8 cellular contexts compared by ENCODE assay signal in the genomic region with DNA sequence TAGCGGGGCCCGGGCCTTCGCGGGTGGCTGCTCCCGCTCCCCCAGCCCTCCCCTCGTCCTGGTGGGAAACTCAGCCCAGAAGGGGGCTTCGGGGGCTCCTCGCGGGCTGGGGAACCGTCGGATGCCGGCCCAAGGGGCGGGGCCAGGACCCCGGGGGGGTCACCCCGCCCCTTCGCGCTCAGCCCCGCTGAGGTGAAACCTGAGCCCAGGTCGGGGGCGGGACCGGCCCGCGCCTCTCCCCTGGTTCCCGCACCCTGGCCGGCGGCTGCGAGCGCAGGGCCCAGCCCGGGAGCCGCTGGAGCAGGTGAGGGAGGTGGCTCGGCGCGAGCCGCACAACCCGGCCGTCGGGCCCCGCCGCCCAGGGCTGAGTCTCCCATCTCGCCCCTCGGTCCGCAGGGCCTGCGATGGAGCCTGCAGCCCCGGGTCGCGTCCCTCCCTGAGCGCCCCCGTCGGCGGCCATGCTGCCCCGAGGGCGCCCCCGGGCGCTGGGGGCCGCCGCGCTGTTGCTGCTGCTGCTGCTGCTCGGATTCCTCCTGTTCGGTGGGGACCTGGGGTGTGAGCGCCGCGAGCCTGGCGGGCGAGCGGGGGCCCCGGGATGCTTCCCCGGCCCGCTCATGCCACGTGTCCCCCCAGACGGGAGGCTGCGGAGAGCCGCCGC. TPM values are rescaled to one million over a fixed set of nuclear protein-coding genes. Genes with fewer than 3 reads are reported as not detected.
DNase-seq lines count a peak whose midpoint lies in the region; ATAC-seq, FAIRE-seq and TF ChIP-seq lines count a peak whose summit lies in the region.

A gene (plus strand): TSS at position 232 of the 658 bp plus-strand sequence. CDS start 227 bp downstream, at position 459.

- no peak for TF ChIP-seq EP300 in A549 (IDR thresholded peaks at IDR 0.05)

- H3K4me2 ChIP-seq in A549, result peak within 1 kb of the TSS; percentile 91
- peak within 1 kb of the TSS; percentile 29 for H3K4me2 ChIP-seq in skeletal muscle satellite cell (ENCODE audit: low read length)

- H3K27me3 ChIP-seq in WERI-Rb-1 (ENCODE audit: insufficient read depth, low read depth, severe bottlenecking) (no peaks in the 10 kb centered on the region), right atrium auricular region (peaks cover 5 to 13% of the 10 kb centered on the region in 2 donors), skeletal muscle satellite cell (ENCODE audit: control insufficient read depth, insufficient read depth, low read length) (peaks cover 26% of the 10 kb centered on the region)

- no peak for FAIRE-seq in A549 (lab: Jason Lieb, UNC)

- TF ChIP-seq RAD21 in A549 (conservative IDR thresholded peaks at IDR 0.05 in 1 of 2, IDR thresholded peaks at IDR 0.05 in 1 of 2), result no peak

- POLR2A ChIA-PET in A549 (lab: Yijun Ruan, JAX), result no interaction called here
- POLR2A ChIA-PET in HEK293 (lab: Yijun Ruan, JAX), result no interaction called here

- H3K4me1 ChIP-seq in A549 (peaks cover 4% of the 10 kb centered on the region; the same call in 2 of the 3 replicates), HEK293 (ENCODE audit: control insufficient read depth, insufficient read depth, low read length) (no peaks in the 10 kb centered on the region), right atrium auricular region (peaks cover 0 to 30% of the 10 kb centered on the region in 2 donors), skeletal muscle satellite cell (ENCODE audit: control insufficient read depth, insufficient read depth, low read length) (peaks cover 2% of the 10 kb centered on the region)

- ATAC-seq in A549 (no peak; a peak in 1 of 6 replicates), GM19452 (IDR thresholded peaks at IDR 0.05; ENCODE audit: unreplicated experiment) (no peak), GM19351 (IDR thresholded peaks at IDR 0.05; ENCODE audit: unreplicated experiment) (no peak)

- CTCF ChIA-PET in A549 (lab: Yijun Ruan, JAX) (interaction anchor here (1.0 to 1.9 kb wide), 4 partner anchors 8 to 150 kb away, joined by 3 to 9 read pairs (median 4); no protein-coding TSS in a partner anchor), HEK293 (lab: Yijun Ruan, JAX) (no interaction called here)

- no CpG with 5 or more reads among the region's 73 CpGs for WGBS in A549 (ENCODE audit: missing lambda C conversion rate)

- no peak within 1 kb of the TSS for H3K9ac ChIP-seq in skeletal muscle satellite cell (ENCODE audit: low read depth, low read length)

- H3K4me3 ChIP-seq in A549, result peak within 1 kb of the TSS; percentile 55
- H3K4me3 ChIP-seq in HEK293 (ENCODE audit: low read depth, low read length), result peak within 1 kb of the TSS; percentile 34
- peak within 1 kb of the TSS; percentile 64 for H3K4me3 ChIP-seq in WERI-Rb-1 (ENCODE audit: low read depth, low read length)
- peak within 1 kb of the TSS; percentile 37 to 42 for H3K4me3 ChIP-seq in right atrium auricular region
- no peak within 1 kb of the TSS for H3K4me3 ChIP-seq in skeletal muscle satellite cell (ENCODE audit: low read length)

- DNase-seq in A549 (ENCODE audit: low read depth in 1 of 2, low spot score in 1 of 2) (peak in 1 of 2 experiments; percentile 48), WERI-Rb-1 (peak; percentile 76), right atrium auricular region (ENCODE audit: low spot score) (no peak), OCI-M1 (lab: John Stamatoyannopoulos, UW) (no peak)

- H3K9me3 ChIP-seq in A549, result no peaks in the 10 kb centered on the region
- no peaks in the 10 kb centered on the region for H3K9me3 ChIP-seq in HEK293 (ENCODE audit: control insufficient read depth, insufficient read depth, low read depth, low read length)
- no peaks in the 10 kb centered on the region for H3K9me3 ChIP-seq in WERI-Rb-1 (ENCODE audit: severe bottlenecking)
- no peaks in the 10 kb centered on the region for H3K9me3 ChIP-seq in right atrium auricular region
- H3K9me3 ChIP-seq in skeletal muscle satellite cell (replicated peaks; ENCODE audit: low read length), result no peaks in the 10 kb centered on the region

- no peak for TF ChIP-seq POLR2A in A549 (IDR thresholded peaks at IDR 0.05; ENCODE audit: low read length)

- peaks cover 0 to 2% of the 10 kb centered on the region in 2 experiments; a peak in 1 of 3 replicates for H3K36me3 ChIP-seq in HEK293 (ENCODE audit: control insufficient read depth in 2 of 2, insufficient read depth in 1 of 2, low read length in 2 of 2)
- H3K36me3 ChIP-seq in WERI-Rb-1, result peaks cover 3% of the 10 kb centered on the region; the same call in 1 of the 2 replicates
- no peaks in the 10 kb centered on the region for H3K36me3 ChIP-seq in right atrium auricular region
- no peaks in the 10 kb centered on the region for H3K36me3 ChIP-seq in skeletal muscle satellite cell (ENCODE audit: insufficient read depth, low read length)

- TF ChIP-seq CTCF in A549 (IDR thresholded peaks at IDR 0.05) (no peak), HEK293 (tag by site-specific recombination; IDR thresholded peaks at IDR 0.05) (no peak), WERI-Rb-1 (IDR thresholded peaks at IDR 0.05; ENCODE audit: low read depth, low read length) (no peak), right atrium auricular region (IDR thresholded peaks at IDR 0.05) (no peak)

- peak within 1 kb of the TSS; percentile 58 to 80; a peak in 5 of 6 replicates for H3K27ac ChIP-seq in A549
- no peak within 1 kb of the TSS; the same call in 1 of the 2 replicates for H3K27ac ChIP-seq in HEK293 (ENCODE audit: extremely low read depth, low read depth, low read length)
- H3K27ac ChIP-seq in WERI-Rb-1, result peak within 1 kb of the TSS; percentile 80
- H3K27ac ChIP-seq in right atrium auricular region, result no peak within 1 kb of the TSS

TF ChIP-seq in A549, 52 proteins besides CTCF, POLR2A, EP300 and RAD21 (continues in another document):
- TF ChIP-seq, protein P1, sequence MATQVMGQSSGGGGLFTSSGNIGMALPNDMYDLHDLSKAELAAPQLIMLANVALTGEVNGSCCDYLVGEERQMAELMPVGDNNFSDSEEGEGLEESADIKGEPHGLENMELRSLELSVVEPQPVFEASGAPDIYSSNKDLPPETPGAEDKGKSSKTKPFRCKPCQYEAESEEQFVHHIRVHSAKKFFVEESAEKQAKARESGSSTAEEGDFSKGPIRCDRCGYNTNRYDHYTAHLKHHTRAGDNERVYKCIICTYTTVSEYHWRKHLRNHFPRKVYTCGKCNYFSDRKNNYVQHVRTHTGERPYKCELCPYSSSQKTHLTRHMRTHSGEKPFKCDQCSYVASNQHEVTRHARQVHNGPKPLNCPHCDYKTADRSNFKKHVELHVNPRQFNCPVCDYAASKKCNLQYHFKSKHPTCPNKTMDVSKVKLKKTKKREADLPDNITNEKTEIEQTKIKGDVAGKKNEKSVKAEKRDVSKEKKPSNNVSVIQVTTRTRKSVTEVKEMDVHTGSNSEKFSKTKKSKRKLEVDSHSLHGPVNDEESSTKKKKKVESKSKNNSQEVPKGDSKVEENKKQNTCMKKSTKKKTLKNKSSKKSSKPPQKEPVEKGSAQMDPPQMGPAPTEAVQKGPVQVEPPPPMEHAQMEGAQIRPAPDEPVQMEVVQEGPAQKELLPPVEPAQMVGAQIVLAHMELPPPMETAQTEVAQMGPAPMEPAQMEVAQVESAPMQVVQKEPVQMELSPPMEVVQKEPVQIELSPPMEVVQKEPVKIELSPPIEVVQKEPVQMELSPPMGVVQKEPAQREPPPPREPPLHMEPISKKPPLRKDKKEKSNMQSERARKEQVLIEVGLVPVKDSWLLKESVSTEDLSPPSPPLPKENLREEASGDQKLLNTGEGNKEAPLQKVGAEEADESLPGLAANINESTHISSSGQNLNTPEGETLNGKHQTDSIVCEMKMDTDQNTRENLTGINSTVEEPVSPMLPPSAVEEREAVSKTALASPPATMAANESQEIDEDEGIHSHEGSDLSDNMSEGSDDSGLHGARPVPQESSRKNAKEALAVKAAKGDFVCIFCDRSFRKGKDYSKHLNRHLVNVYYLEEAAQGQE (IDR thresholded peaks at IDR 0.05), result no peak
- TF ChIP-seq HOXB5 (CRISPR knock-in tag; IDR thresholded peaks at IDR 0.05) (no peak), ZSCAN20 (CRISPR knock-in tag; IDR thresholded peaks at IDR 0.05) (no peak), ZNF302 (CRISPR knock-in tag; IDR thresholded peaks at IDR 0.05) (no peak), CBX2 (IDR thresholded peaks at IDR 0.05; ENCODE audit: borderline replicate concordance, low read depth) (no peak)

TF ChIP-seq in HEK293, 187 proteins besides CTCF, POLR2A, EP300 and RAD21 (continues in another document):
- TF ChIP-seq, protein P2, sequence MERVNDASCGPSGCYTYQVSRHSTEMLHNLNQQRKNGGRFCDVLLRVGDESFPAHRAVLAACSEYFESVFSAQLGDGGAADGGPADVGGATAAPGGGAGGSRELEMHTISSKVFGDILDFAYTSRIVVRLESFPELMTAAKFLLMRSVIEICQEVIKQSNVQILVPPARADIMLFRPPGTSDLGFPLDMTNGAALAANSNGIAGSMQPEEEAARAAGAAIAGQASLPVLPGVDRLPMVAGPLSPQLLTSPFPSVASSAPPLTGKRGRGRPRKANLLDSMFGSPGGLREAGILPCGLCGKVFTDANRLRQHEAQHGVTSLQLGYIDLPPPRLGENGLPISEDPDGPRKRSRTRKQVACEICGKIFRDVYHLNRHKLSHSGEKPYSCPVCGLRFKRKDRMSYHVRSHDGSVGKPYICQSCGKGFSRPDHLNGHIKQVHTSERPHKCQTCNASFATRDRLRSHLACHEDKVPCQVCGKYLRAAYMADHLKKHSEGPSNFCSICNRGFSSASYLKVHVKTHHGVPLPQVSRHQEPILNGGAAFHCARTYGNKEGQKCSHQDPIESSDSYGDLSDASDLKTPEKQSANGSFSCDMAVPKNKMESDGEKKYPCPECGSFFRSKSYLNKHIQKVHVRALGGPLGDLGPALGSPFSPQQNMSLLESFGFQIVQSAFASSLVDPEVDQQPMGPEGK (tag by site-specific recombination; IDR thresholded peaks at IDR 0.05), result peak; percentile 90
- TF ChIP-seq YY1 (tag by site-specific recombination; IDR thresholded peaks at IDR 0.05), result 0 out of 2 replicates have a peak, but pooled peaks have one; percentile 22
- TF ChIP-seq, protein P3, sequence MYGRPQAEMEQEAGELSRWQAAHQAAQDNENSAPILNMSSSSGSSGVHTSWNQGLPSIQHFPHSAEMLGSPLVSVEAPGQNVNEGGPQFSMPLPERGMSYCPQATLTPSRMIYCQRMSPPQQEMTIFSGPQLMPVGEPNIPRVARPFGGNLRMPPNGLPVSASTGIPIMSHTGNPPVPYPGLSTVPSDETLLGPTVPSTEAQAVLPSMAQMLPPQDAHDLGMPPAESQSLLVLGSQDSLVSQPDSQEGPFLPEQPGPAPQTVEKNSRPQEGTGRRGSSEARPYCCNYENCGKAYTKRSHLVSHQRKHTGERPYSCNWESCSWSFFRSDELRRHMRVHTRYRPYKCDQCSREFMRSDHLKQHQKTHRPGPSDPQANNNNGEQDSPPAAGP (tag by site-specific recombination; IDR thresholded peaks at IDR 0.05), result peak; percentile 32; the same call in 1 of the 2 replicates
- no peak for TF ChIP-seq ZNF707 (tag by site-specific recombination; IDR thresholded peaks at IDR 0.05)

RNA-seq across cellular contexts. Expression of the gene that starts here (rescaled TPM):
- polyA plus RNA-seq in A549 (2011; rRNA removed), result 0.97 and 1.2 TPM in 2 replicates
- 4.4 and 5.0 TPM in 2 replicates for polyA plus RNA-seq in A549 (2012; cell fraction: cytosol; rRNA removed)
- 10.8 and 14.4 TPM in 2 replicates for polyA plus RNA-seq in A549 (2012; cell fraction: nucleus; rRNA removed)
- polyA plus RNA-seq in A549 (2017; fragmentation: RNase III; extraction: RNeasy Plus Mini Kit Qiagen cat#74134 plus additional on column Dnase treatment), result 1.4 to 2.3 TPM (median 2.1 TPM) in 3 replicates
- polyA minus RNA-seq in A549 (2011; rRNA and poly(A)+ RNA removed), result 0.70 and 1.4 TPM in 2 replicates
- under 1 TPM in 1 of 2 donors, not detected in 1; 0.51 TPM for total RNA-seq in right atrium auricular region
- under 0.01 TPM in 1 of 2 replicates, not detected in the other for total RNA-seq in skeletal muscle satellite cell (2012; rRNA removed)

Comparison
In these comparisons a context has a peak if more than half of its experiments do, and no peak if none do; other contexts are left out.
1. H3K27ac ChIP-seq: peak in A549 (2 of 2) and WERI-Rb-1 (single experiment); none in HEK293 (single experiment) and right atrium auricular region (0 of 2).